In genomic region chr10:22097696-22098095, GRCh38 we compare ENCODE assay signal across 6 cellular contexts.
"Had no signal": no experiment of that assay in that cellular context is flagged by ENCODE, and none has a peak within 500 bp of the region (broad histone marks: within the 10 kb centered on the region; RNA-seq: fewer than 3 reads in every experiment).

No MANE protein-coding gene starts in this region.

- H3K4me3 Mint-ChIP-seq: IgD-negative memory B cell had no signal

- H3K27ac ChIP-seq: HL-60 had no signal

- H3K4me3 ChIP-seq: K562 had no signal

- H3K27ac Mint-ChIP-seq: IgD-negative memory B cell had no signal

- DNase-seq: IMR-90, KBM-7 had no signal

- H3K36me3 Mint-ChIP-seq: IgD-negative memory B cell had no signal

- ATAC-seq: HepG2, K562 had no signal

- H3K4me1 Mint-ChIP-seq: IgD-negative memory B cell had no signal
